Comparison of ENCODE assay signal across 9 cellular contexts in the genomic region with DNA sequence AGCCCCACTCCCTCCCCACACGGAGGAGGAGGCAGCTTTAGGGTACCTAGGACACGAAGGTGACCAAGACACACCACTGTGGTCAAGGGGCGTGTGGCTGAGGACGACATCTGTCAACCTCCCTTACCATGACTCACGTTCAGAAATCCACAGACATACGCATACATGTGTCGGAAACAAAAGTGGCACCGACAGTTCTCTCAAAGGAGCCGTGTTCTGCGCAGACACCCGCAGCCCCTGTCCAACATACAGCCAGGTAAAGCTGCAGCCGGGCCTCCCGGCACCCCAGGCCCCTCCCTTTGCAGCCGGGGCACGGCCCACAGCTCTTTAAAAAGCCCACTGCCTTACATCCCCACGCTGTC. TPM values are rescaled to one million over a fixed set of nuclear protein-coding genes. Genes with fewer than 3 reads are reported as not detected.
DNase-seq lines count a peak whose midpoint lies in the region; ATAC-seq and TF ChIP-seq lines count a peak whose summit lies in the region.
"Had no signal": no experiment of that assay in that cellular context is flagged by ENCODE, and none has a peak within 500 bp of the region (broad histone marks: within the 10 kb centered on the region; RNA-seq: fewer than 3 reads in every experiment).

No MANE protein-coding gene starts in this region.

- H3K36me3 Mint-ChIP-seq in activated CD4-positive, alpha-beta T cell treated with anti-CD3 and anti-CD28 coated beads for 36 hours (ENCODE audit: low read depth), result peaks cover 2% of the 10 kb centered on the region

- H3K4me3 ChIP-seq in WI38 (ENCODE audit: low read depth, low read length) (peak overlapping the region; percentile 47), fibroblast of mammary gland (ENCODE audit: control insufficient read depth, low read depth, low read length) (peak overlapping the region; percentile 35), stomach smooth muscle (ENCODE audit: low read length in 2 of 2) (peak overlapping the region; percentile 54 to 67)

- no peaks in the 10 kb centered on the region for H3K9me3 ChIP-seq in stomach smooth muscle (ENCODE audit: control insufficient read depth in 2 of 2, low read length in 2 of 2)

- peak overlapping the region in 1 of 2 donors; percentile 33 for H3K9ac ChIP-seq in stomach smooth muscle (ENCODE audit: low read length in 2 of 2)

- no peaks in the 10 kb centered on the region for H3K36me3 ChIP-seq in stomach smooth muscle (ENCODE audit: control insufficient read depth in 2 of 2, insufficient read depth in 2 of 2, low read length in 2 of 2)

- TF ChIP-seq CTCF in WI38 (IDR thresholded peaks at IDR 0.05; ENCODE audit: low read depth, low read length) (no peak), fibroblast of mammary gland (conservative IDR thresholded peaks at IDR 0.05; ENCODE audit: control insufficient read depth, insufficient read depth, low read depth, low read length) (no peak)

- intact Hi-C loops in activated CD4-positive, alpha-beta T cell treated with anti-CD3 and anti-CD28 coated beads for 36 hours (cut with DNase I, micrococcal nuclease), result loop anchor here (1.0 kb wide), 3 partner anchors 25 to 65 kb away; no protein-coding TSS in a partner anchor

- no peaks in the 10 kb centered on the region for H3K27me3 ChIP-seq in stomach smooth muscle (ENCODE audit: control insufficient read depth in 1 of 2, insufficient read depth in 2 of 2, low read length in 2 of 2)

- H3K4me3 Mint-ChIP-seq in activated CD4-positive, alpha-beta T cell treated with anti-CD3 and anti-CD28 coated beads for 36 hours, result peak overlapping the region; percentile 80

- peaks cover 6% of the 10 kb centered on the region for H3K4me1 ChIP-seq in stomach smooth muscle (ENCODE audit: control insufficient read depth, insufficient read depth, low read length)

- no peak overlapping the region for H3K27ac ChIP-seq in stomach smooth muscle (ENCODE audit: low read length)

- H3K27me3 Mint-ChIP-seq in activated CD4-positive, alpha-beta T cell treated with anti-CD3 and anti-CD28 coated beads for 36 hours, result no peaks in the 10 kb centered on the region

- peaks cover 29% of the 10 kb centered on the region for H3K4me1 Mint-ChIP-seq in activated CD4-positive, alpha-beta T cell treated with anti-CD3 and anti-CD28 coated beads for 36 hours

- peak overlapping the region; percentile 98 for H3K27ac Mint-ChIP-seq in activated CD4-positive, alpha-beta T cell treated with anti-CD3 and anti-CD28 coated beads for 36 hours

- CTCF ChIA-PET in activated CD4-positive, alpha-beta T cell treated with anti-CD3 and anti-CD28 coated beads for 36 hours (lab: Charles Lee), result interaction anchor here (0.6 to 2.5 kb wide), 4 partner anchors 13 to 95 kb away, joined by 4 to 16 read pairs (median 6); no protein-coding TSS in a partner anchor

- peak; percentile 68 for DNase-seq in activated CD4-positive, alpha-beta T cell treated with anti-CD3 and anti-CD28 coated beads for 36 hours
- DNase-seq in activated CD4-positive, alpha-beta T cell treated with anti-CD3 and anti-CD28 coated beads, Interleukin-2, amount 50 U/mL, for 1 hour, result no peak
- DNase-seq in fibroblast of mammary gland (ENCODE audit: low read depth) (peak; percentile 12), retina (no peak), D341Med (ENCODE audit: low spot score) (no peak)
- DNase-seq: NCI-H446 treated with DMSO at 0.1 percent for 48 hours had no signal

- H3K9me3 Mint-ChIP-seq in activated CD4-positive, alpha-beta T cell treated with anti-CD3 and anti-CD28 coated beads for 36 hours (ENCODE audit: low read depth), result no peaks in the 10 kb centered on the region

- peak; percentile 67 for ATAC-seq in activated CD4-positive, alpha-beta T cell treated with anti-CD3 and anti-CD28 coated beads for 36 hours
- ATAC-seq in GM18858 (IDR thresholded peaks at IDR 0.05; ENCODE audit: unreplicated experiment), result no peak

- POLR2A ChIA-PET in activated CD4-positive, alpha-beta T cell treated with anti-CD3 and anti-CD28 coated beads for 36 hours (lab: Charles Lee), result interaction anchor here (0.9 to 1.5 kb wide), 5 partner anchors 19 to 62 kb away, joined by 3 to 12 read pairs (median 4); no protein-coding TSS in a partner anchor

RNA-seq across cellular contexts. Expression of a gene that starts 40.4 kb away (rescaled TPM):
- 10 to 100 TPM; 67.0 to 77.3 TPM for total RNA-seq in activated CD4-positive, alpha-beta T cell treated with anti-CD3 and anti-CD28 coated beads for 36 hours

Comparison
In these comparisons a context has a peak if more than half of its experiments do, and no peak if none do; other contexts are left out.
1. DNase-seq: peak in activated CD4-positive, alpha-beta T cell treated with anti-CD3 and anti-CD28 coated beads for 36 hours (single experiment) and fibroblast of mammary gland (single experiment); none in activated CD4-positive, alpha-beta T cell treated with anti-CD3 and anti-CD28 coated beads, Interleukin-2, amount 50 U/mL, for 1 hour (single experiment), retina (single experiment) and D341Med (single experiment).
2. Peak in every context shown above with its lines, with median percentiles within 50 percentile points of each other: H3K4me3 ChIP-seq.